In genomic region chr6:43983632-43984031, GRCh38 we compare ENCODE assay signal across 17 cellular contexts.
DNase-seq lines count a peak whose midpoint lies in the region; ATAC-seq and TF ChIP-seq lines count a peak whose summit lies in the region.
"Had no signal": no experiment of that assay in that cellular context is flagged by ENCODE, and none has a peak within 500 bp of the region (broad histone marks: within the 10 kb centered on the region; RNA-seq: fewer than 3 reads in every experiment).

No MANE protein-coding gene starts in this region.

- intact Hi-C loops in mucosa of descending colon (cut with DNase I, micrococcal nuclease): no loop called here

- ATAC-seq in mucosa of descending colon (peak; percentile 23), GM21825 (IDR thresholded peaks at IDR 0.05; ENCODE audit: unreplicated experiment) (no peak)
- ATAC-seq: activated CD8-positive, alpha-beta T cell treated with anti-CD3 and anti-CD28 coated beads for 36 hours; stimulated activated effector memory CD8-positive, alpha-beta T cell treated with anti-CD3 and anti-CD28 coated beads, Interleukin-12 subunit alpha, Interleukin-12 subunit beta, amount 100 ng/mL, for 72 hours had no signal

- H3K36me3 ChIP-seq in mucosa of descending colon (ENCODE audit: low read depth): no peaks in the 10 kb centered on the region
- H3K36me3 ChIP-seq: ovary, Peyer's patch had no signal

- H3K9me3 ChIP-seq in mucosa of descending colon: no peaks in the 10 kb centered on the region
- H3K9me3 ChIP-seq: ovary, Peyer's patch had no signal

- no peak for TF ChIP-seq CTCF in mucosa of descending colon (IDR thresholded peaks at IDR 0.05)
- TF ChIP-seq CTCF in coronary artery (IDR thresholded peaks at IDR 0.05): no peak

- H3K27ac ChIP-seq in coronary artery: no peak overlapping the region
- H3K27ac ChIP-seq: ovary, Peyer's patch had no signal

- peak; percentile 66 for DNase-seq in DMS79 (lab: John Stamatoyannopoulos, UW)
- peak; percentile 46 to 86 (median 86) for DNase-seq in NCI-H1417 (lab: John Stamatoyannopoulos, UW)
- DNase-seq in NCI-H526 (lab: John Stamatoyannopoulos, UW): peak; percentile 36 to 52
- no peak for DNase-seq in mucosa of descending colon
- no peak for DNase-seq in stimulated activated CD4-positive, alpha-beta T cell treated with anti-CD3 and anti-CD28 coated beads, Interleukin-4, amount 100 ng/mL, for 4 hours
- no peak for DNase-seq in coronary artery (ENCODE audit: low spot score)
- DNase-seq: activated CD8-positive, alpha-beta T cell treated with anti-CD3 and anti-CD28 coated beads for 36 hours; DMS 273 treated with DMSO at 0.1 percent for 48 hours; effector memory CD4-positive, alpha-beta T cell; kidney glomerular epithelial cell; NCI-H524 treated with DMSO at 0.1 percent for 48 hours; SW 1271 had no signal

- H3K4me1 ChIP-seq in mucosa of descending colon (ENCODE audit: low read depth): no peaks in the 10 kb centered on the region
- H3K4me1 ChIP-seq: Peyer's patch had no signal

- H3K4me3 ChIP-seq in mucosa of descending colon (no peak overlapping the region), coronary artery (no peak overlapping the region)
- H3K4me3 ChIP-seq: ovary, Peyer's patch, smooth muscle cell had no signal

Comparison
In these comparisons a context has a peak if more than half of its experiments do, and no peak if none do; other contexts are left out.
1. DNase-seq: peak in DMS79 (single experiment), NCI-H1417 (3 of 3) and NCI-H526 (2 of 2); none in mucosa of descending colon (0 of 3), stimulated activated CD4-positive, alpha-beta T cell treated with anti-CD3 and anti-CD28 coated beads, Interleukin-4, amount 100 ng/mL, for 4 hours (0 of 2) and coronary artery (single experiment).